24 cellular contexts compared by ENCODE assay signal in the genomic region with DNA sequence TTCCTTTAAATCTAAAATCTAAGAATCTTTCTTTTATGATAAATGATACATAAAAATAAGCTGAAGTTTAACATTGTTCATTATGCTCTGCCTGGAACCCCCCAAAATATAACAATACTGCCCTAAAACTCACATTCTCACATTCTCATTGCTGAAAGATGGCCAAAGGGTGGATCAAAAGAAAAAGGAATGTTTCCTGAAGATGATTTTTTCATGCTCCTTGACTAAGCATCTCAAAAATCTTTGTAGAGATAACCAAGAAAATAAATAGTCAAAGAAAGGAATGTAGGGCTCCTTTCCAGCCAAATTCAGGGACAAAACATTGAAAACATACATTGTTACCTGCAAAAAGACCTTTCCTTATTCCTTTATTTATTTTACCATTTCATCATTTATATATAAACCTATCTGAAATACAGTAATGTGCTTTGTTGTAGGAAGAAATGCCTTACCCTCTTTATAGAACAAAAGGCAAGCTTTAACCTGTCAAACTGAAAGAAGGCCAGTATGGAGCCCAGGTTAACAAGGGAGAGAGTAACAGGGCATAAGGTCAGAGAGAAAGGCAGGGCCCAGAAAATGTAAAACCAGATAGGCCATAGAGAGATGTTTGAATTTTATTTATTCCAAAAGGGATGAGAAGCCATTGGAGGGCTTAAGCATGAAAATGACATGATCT. TPM values are rescaled to one million over a fixed set of nuclear protein-coding genes. Genes with fewer than 3 reads are reported as not detected.
DNase-seq lines count a peak whose midpoint lies in the region; ATAC-seq, FAIRE-seq and TF ChIP-seq lines count a peak whose summit lies in the region.
"Had no signal": no experiment of that assay in that cellular context is flagged by ENCODE, and none has a peak within 500 bp of the region (broad histone marks: within the 10 kb centered on the region; RNA-seq: fewer than 3 reads in every experiment).

No MANE protein-coding gene starts in this region.

- no peak overlapping the region for H3K4me3 ChIP-seq in mammary epithelial cell (replicated peaks in 1 of 3; ENCODE audit: insufficient read depth in 1 of 3, low read depth in 2 of 3, low read length in 3 of 3)
- H3K4me3 ChIP-seq: MG63 had no signal

- BruUV-seq in mammary epithelial cell (replicated peaks; lab: Mats Ljungman, UMichigan) = no TSS peak

- DNase-seq in AG08396 (ENCODE audit: low spot score) = peak; percentile 11
- no peak for DNase-seq in HFFc6
- no peak for DNase-seq in mammary epithelial cell
- no peak for DNase-seq in mesothelial cell of epicardium (ENCODE audit: low spot score in 2 of 2, unreplicated experiment in 2 of 2)
- DNase-seq in D721Med (ENCODE audit: insufficient read length, low spot score) = no peak
- DNase-seq in omental fat pad (ENCODE audit: low spot score) = no peak
- DNase-seq in T1000 (lab: John Stamatoyannopoulos, UW) = no peak
- DNase-seq in activated CD4-positive, alpha-beta T cell treated with anti-CD3 and anti-CD28 coated beads for 1 hour = no peak
- DNase-seq: activated CD4-positive, alpha-beta T cell treated with anti-CD3 and anti-CD28 coated beads, Interleukin-2, amount 50 U/mL, for 4 hours; activated CD8-positive, alpha-beta memory T cell treated with anti-CD3 and anti-CD28 coated beads, Interleukin-2, amount 50 U/mL, for 48 hours; activated effector memory CD4-positive, alpha-beta T cell treated with anti-CD3 and anti-CD28 coated beads, Interleukin-2, amount 50 U/mL, for 16 hours; CD4-positive, alpha-beta T cell; effector CD8-positive, alpha-beta T cell; H9; MG63; NCI-H1417 treated with DMSO at 0.1 percent for 48 hours; NCI-H510A treated with DMSO at 0.1 percent for 48 hours; stimulated activated CD4-positive, alpha-beta T cell treated with anti-CD3 and anti-CD28 coated beads, Interleukin-4, amount 100 ng/mL, for 24 hours; T-helper 2 cell; WERI-Rb-1 had no signal

- FAIRE-seq in D721Med (lab: Jason Lieb, UNC) = no peak
- FAIRE-seq: RCC 7860, urothelium cell line had no signal

- intact Hi-C loops in mammary epithelial cell (cut with micrococcal nuclease) = loop anchor here (5.0 to 10.0 kb wide), 2 partner anchors 228 to 455 kb away; a partner anchor contains a TSS

- peaks cover 21% of the 10 kb centered on the region for H3K4me1 ChIP-seq in mammary epithelial cell (ENCODE audit: insufficient read depth, low read length)

- H3K27me3 Mint-ChIP-seq in HFFc6 (ENCODE audit: insufficient read depth) (no peaks in the 10 kb centered on the region), mesothelial cell of epicardium (ENCODE audit: low read depth) (no peaks in the 10 kb centered on the region)
- H3K27me3 Mint-ChIP-seq: CD4-positive, alpha-beta T cell; central memory CD8-positive, alpha-beta T cell; memory B cell had no signal

- H3K27me3 ChIP-seq in mammary epithelial cell (ENCODE audit: insufficient read depth, low read length) = no peaks in the 10 kb centered on the region
- H3K27me3 ChIP-seq: MG63 had no signal

- H3K9me3 ChIP-seq in mammary epithelial cell (replicated peaks; ENCODE audit: insufficient read depth, low read length) = no peaks in the 10 kb centered on the region
- H3K9me3 ChIP-seq: MG63 had no signal

- CTCF ChIA-PET in mammary epithelial cell (lab: Charles Lee; ENCODE audit: low non-redundant PET) = no interaction called here

- H3K9me3 Mint-ChIP-seq in HFFc6 = no peaks in the 10 kb centered on the region
- H3K9me3 Mint-ChIP-seq in mesothelial cell of epicardium = no peaks in the 10 kb centered on the region
- H3K9me3 Mint-ChIP-seq: CD4-positive, alpha-beta T cell; central memory CD8-positive, alpha-beta T cell; H9; memory B cell had no signal

- H2AFZ ChIP-seq in mammary epithelial cell (ENCODE audit: low read depth, low read length) = no peak overlapping the region

- H3K4me1 Mint-ChIP-seq in HFFc6 (ENCODE audit: low read depth) = peaks cover 29% of the 10 kb centered on the region
- peaks cover 17% of the 10 kb centered on the region for H3K4me1 Mint-ChIP-seq in mesothelial cell of epicardium
- H3K4me1 Mint-ChIP-seq: central memory CD8-positive, alpha-beta T cell had no signal

- no peaks in the 10 kb centered on the region for H3K79me2 ChIP-seq in mammary epithelial cell (ENCODE audit: insufficient read depth, low read length)

- H3K9ac ChIP-seq in mammary epithelial cell (ENCODE audit: insufficient read depth, low read length) = no peak overlapping the region

- H3K27ac ChIP-seq in mammary epithelial cell (ENCODE audit: insufficient read depth, low read depth, low read length) = peak overlapping the region; percentile 3
- H3K27ac ChIP-seq: WERI-Rb-1 had no signal

- H3K36me3 Mint-ChIP-seq in HFFc6 (ENCODE audit: low read depth) = no peaks in the 10 kb centered on the region
- H3K36me3 Mint-ChIP-seq in mesothelial cell of epicardium = peaks cover 1% of the 10 kb centered on the region

- no peaks in the 10 kb centered on the region for H3K36me3 ChIP-seq in mammary epithelial cell (ENCODE audit: insufficient read depth, low read length)
- H3K36me3 ChIP-seq: MG63, WERI-Rb-1 had no signal

- in situ Hi-C loops in mammary epithelial cell (cut with MboI; ENCODE audit: low sequenced_read_pairs in 2 of 2) = loop anchor here in 1 of 2 donors (25.0 kb wide), 1 partner anchor 320 kb away; a partner anchor contains a TSS

- no peak overlapping the region for H3K4me2 ChIP-seq in mammary epithelial cell (ENCODE audit: insufficient read depth, low read depth, low read length)

- H3K27ac Mint-ChIP-seq in HFFc6 (peak overlapping the region; percentile 22), mesothelial cell of epicardium (peak overlapping the region; percentile 90)
- H3K27ac Mint-ChIP-seq: CD4-positive, alpha-beta T cell; memory B cell had no signal

- peak overlapping the region; percentile 2; the same call in 1 of the 2 replicates for H3K4me3 Mint-ChIP-seq in HFFc6
- H3K4me3 Mint-ChIP-seq in mesothelial cell of epicardium = no peak overlapping the region
- H3K4me3 Mint-ChIP-seq: CD4-positive, alpha-beta T cell; central memory CD8-positive, alpha-beta T cell; H9; memory B cell had no signal

- ATAC-seq in omental fat pad (ENCODE audit: low FRiP score) = no peak

- TF ChIP-seq CTCF in HFFc6 (IDR thresholded peaks at IDR 0.05) = no peak
- no peak for TF ChIP-seq CTCF in mammary epithelial cell (conservative IDR thresholded peaks at IDR 0.05 in 1 of 2, IDR thresholded peaks at IDR 0.05 in 1 of 2; ENCODE audit: extremely low read depth in 1 of 2, insufficient read depth in 1 of 2, low read depth in 1 of 2, low read length in 2 of 2)
- no peak for TF ChIP-seq CTCF in mesothelial cell of epicardium (IDR thresholded peaks at IDR 0.05; ENCODE audit: unreplicated experiment)
- TF ChIP-seq CTCF in D721Med (IDR thresholded peaks at IDR 0.05; ENCODE audit: insufficient read depth, missing control alignments) = no peak
- TF ChIP-seq CTCF in omental fat pad (IDR thresholded peaks at IDR 0.05) = no peak

- dilution Hi-C loops in mammary epithelial cell (cut with HindIII; ENCODE audit: low sequenced_read_pairs) = no loop called here

- no peaks in the 10 kb centered on the region for H4K20me1 ChIP-seq in mammary epithelial cell (ENCODE audit: insufficient read depth, low read length)

RNA-seq across cellular contexts. Expression of a gene that starts 37.1 kb away (rescaled TPM):
- total RNA-seq in HFFc6 (2021; fragmentation: NEBNext Ultra II Directional; extraction: Animal tissue kit (Norgen Biotek cat#: 25700)) = 10 to 100 TPM; 28.4 to 40.8 (median 36.8) TPM
- total RNA-seq in mammary epithelial cell (10 to 100 TPM; 31.8 to 43.5 TPM), mesothelial cell of epicardium (66.0 to 75.5 TPM (median 71.0 TPM) in 3 replicates), omental fat pad (10 to 100 TPM; 32.8 to 47.6 (median 39.4) TPM)
- 19.8 TPM for polyA plus RNA-seq in mammary epithelial cell
- polyA minus RNA-seq in mammary epithelial cell = 33.3 TPM
